In the genomic region with DNA sequence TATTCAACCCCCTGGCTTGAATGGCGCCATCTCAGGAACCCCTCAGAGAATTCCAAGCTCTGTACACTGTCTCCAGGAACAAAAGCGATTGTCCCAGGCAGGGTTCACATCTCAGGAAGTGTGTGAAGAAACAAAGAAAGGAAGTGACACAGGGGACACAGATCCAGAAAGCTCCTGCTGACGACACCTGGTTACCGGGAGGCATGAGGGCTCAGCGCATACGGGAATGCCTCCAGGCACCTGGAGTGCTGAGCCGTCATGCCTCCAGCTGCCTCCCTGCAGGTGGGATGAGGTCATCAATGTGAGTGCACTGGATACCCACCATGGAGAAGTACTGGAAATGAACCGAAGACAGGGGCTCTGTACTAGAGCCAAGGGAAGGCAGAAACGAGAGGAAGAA, we compare ENCODE assay signal across 10 cellular contexts. TPM values are rescaled to one million over a fixed set of nuclear protein-coding genes. Genes with fewer than 3 reads are reported as not detected.
DNase-seq lines count a peak whose midpoint lies in the region; ATAC-seq and TF ChIP-seq lines count a peak whose summit lies in the region.
"Had no signal": no experiment of that assay in that cellular context is flagged by ENCODE, and none has a peak within 500 bp of the region (broad histone marks: within the 10 kb centered on the region; RNA-seq: fewer than 3 reads in every experiment).

No MANE protein-coding gene starts in this region.

- H3K36me3 ChIP-seq in upper lobe of right lung (no peaks in the 10 kb centered on the region), brain microvascular endothelial cell (replicated peaks) (no peaks in the 10 kb centered on the region)

- H3K4me1 Mint-ChIP-seq in activated CD8-positive, alpha-beta T cell treated with anti-CD3 and anti-CD28 coated beads, Interleukin-2, amount 10 ng/mL, durations not matched to agents 7 days and 5 days (ENCODE audit: low read depth) = peaks cover 56% of the 10 kb centered on the region

- TF ChIP-seq CTCF in upper lobe of right lung (IDR thresholded peaks at IDR 0.05) (no peak), brain microvascular endothelial cell (IDR thresholded peaks at IDR 0.05; ENCODE audit: low read depth, low read length, missing control alignments) (no peak)

- intact Hi-C loops in cardiac septum (cut with DNase I) (loop anchor here (5.0 kb wide), 1 partner anchor 37 kb away; no protein-coding TSS in a partner anchor), Right ventricle myocardium superior (cut with DNase I) (loop anchor here (10.0 kb wide), 1 partner anchor 61 kb away; no protein-coding TSS in a partner anchor), upper lobe of right lung (cut with DNase I) (no loop called here)

- no peaks in the 10 kb centered on the region for H3K27me3 Mint-ChIP-seq in activated CD8-positive, alpha-beta T cell treated with anti-CD3 and anti-CD28 coated beads, Interleukin-2, amount 10 ng/mL, durations not matched to agents 7 days and 5 days (ENCODE audit: low read depth)

- ATAC-seq in Right ventricle myocardium superior (ENCODE audit: poor library complexity) (no peak), upper lobe of right lung (no peak), HG02981 (IDR thresholded peaks at IDR 0.05; ENCODE audit: unreplicated experiment) (no peak)
- ATAC-seq in activated CD8-positive, alpha-beta T cell treated with anti-CD3 and anti-CD28 coated beads, Interleukin-2, amount 10 ng/mL, durations not matched to agents 7 days and 5 days = no peak

- peaks cover 31% of the 10 kb centered on the region for H3K36me3 Mint-ChIP-seq in activated CD8-positive, alpha-beta T cell treated with anti-CD3 and anti-CD28 coated beads, Interleukin-2, amount 10 ng/mL, durations not matched to agents 7 days and 5 days (ENCODE audit: low read depth)

- no peaks in the 10 kb centered on the region for H3K9me3 Mint-ChIP-seq in activated CD8-positive, alpha-beta T cell treated with anti-CD3 and anti-CD28 coated beads, Interleukin-2, amount 10 ng/mL, durations not matched to agents 7 days and 5 days (ENCODE audit: insufficient read depth)
- H3K9me3 Mint-ChIP-seq: nephron had no signal

- H3K4me1 ChIP-seq in upper lobe of right lung = peaks cover 28% of the 10 kb centered on the region

- H3K9me3 ChIP-seq in upper lobe of right lung = no peaks in the 10 kb centered on the region

- H3K27ac ChIP-seq in upper lobe of right lung = peak overlapping the region; percentile 72
- H3K27ac ChIP-seq in brain microvascular endothelial cell = no peak overlapping the region

- DNase-seq in cardiac septum (ENCODE audit: low spot score) (peak; percentile 78), Right ventricle myocardium superior (no peak), kidney tubule cell (ENCODE audit: low spot score) (peak; percentile 35), upper lobe of right lung (no peak), brain microvascular endothelial cell (no peak), hypothalamus (lab: John Stamatoyannopoulos, UW) (no peak)
- DNase-seq in activated CD8-positive, alpha-beta T cell treated with anti-CD3 and anti-CD28 coated beads, Interleukin-2, amount 10 ng/mL, durations not matched to agents 7 days and 5 days = no peak
- DNase-seq: foreskin melanocyte had no signal

- POLR2A ChIA-PET in activated CD8-positive, alpha-beta T cell treated with anti-CD3 and anti-CD28 coated beads, Interleukin-2, amount 10 ng/mL, durations not matched to agents 7 days and 5 days (lab: Charles Lee) = interaction anchor here (0.6 to 1.4 kb wide), 3 partner anchors 15 to 1603 kb away, joined by 3 to 7 read pairs (median 4); no protein-coding TSS in a partner anchor

- no peaks in the 10 kb centered on the region for H3K27me3 ChIP-seq in upper lobe of right lung
- H3K27me3 ChIP-seq in brain microvascular endothelial cell (replicated peaks) = no peaks in the 10 kb centered on the region

- no peak overlapping the region for H3K4me3 ChIP-seq in upper lobe of right lung
- no peak overlapping the region for H3K4me3 ChIP-seq in brain microvascular endothelial cell (ENCODE audit: low read depth, low read length)

- H3K4me3 Mint-ChIP-seq in activated CD8-positive, alpha-beta T cell treated with anti-CD3 and anti-CD28 coated beads, Interleukin-2, amount 10 ng/mL, durations not matched to agents 7 days and 5 days = no peak overlapping the region

- in situ Hi-C loops in brain microvascular endothelial cell (cut with HindIII; ENCODE audit: low pct_ligation_motif_present, low sequenced_read_pairs) = no loop called here

- peak overlapping the region; percentile 98 for H3K27ac Mint-ChIP-seq in activated CD8-positive, alpha-beta T cell treated with anti-CD3 and anti-CD28 coated beads, Interleukin-2, amount 10 ng/mL, durations not matched to agents 7 days and 5 days

- CTCF ChIA-PET in activated CD8-positive, alpha-beta T cell treated with anti-CD3 and anti-CD28 coated beads, Interleukin-2, amount 10 ng/mL, durations not matched to agents 7 days and 5 days (lab: Charles Lee) = interaction anchor here (1.0 to 4.9 kb wide), 4 partner anchors 16 to 62 kb away, joined by 3 to 28 read pairs (median 16); no protein-coding TSS in a partner anchor

RNA-seq across cellular contexts. Expression of a gene that starts 45.5 kb away (rescaled TPM):
- total RNA-seq in cardiac septum (22.2 TPM), Right ventricle myocardium superior (17.0 TPM), upper lobe of right lung (25.9 TPM)
- 10 to 100 TPM; 17.7 to 18.3 TPM for total RNA-seq in activated CD8-positive, alpha-beta T cell treated with anti-CD3 and anti-CD28 coated beads, Interleukin-2, amount 10 ng/mL, durations not matched to agents 7 days and 5 days

Comparison
In these comparisons a context has a peak if more than half of its experiments do, and no peak if none do; other contexts are left out.
1. DNase-seq: peak in cardiac septum (single experiment) and kidney tubule cell (single experiment); none in Right ventricle myocardium superior (single experiment), activated CD8-positive, alpha-beta T cell treated with anti-CD3 and anti-CD28 coated beads, Interleukin-2, amount 10 ng/mL, durations not matched to agents 7 days and 5 days (single experiment), upper lobe of right lung (single experiment), brain microvascular endothelial cell (single experiment) and hypothalamus (0 of 51).